In genomic region chr9:93159601-93160418, GRCh38 we compare ENCODE assay signal across 1 cellular context.
TF ChIP-seq lines count a peak whose summit lies in the region.

No MANE protein-coding gene starts in this region.

TF ChIP-seq in HepG2, 621 proteins besides CTCF, POLR2A, EP300 and RAD21 (continued from another document and continues in another):
- TF ChIP-seq AKNA (CRISPR knock-in tag; IDR thresholded peaks at IDR 0.05; ENCODE audit: borderline replicate concordance) (no peak), CCDC6 (CRISPR knock-in tag; IDR thresholded peaks at IDR 0.05) (0 out of 2 replicates have a peak, but pooled peaks have one; percentile 38), HMGXB3 (CRISPR knock-in tag; IDR thresholded peaks at IDR 0.05; ENCODE audit: borderline replicate concordance) (0 out of 2 replicates have a peak, but pooled peaks have one; percentile 38), KDM4B (CRISPR knock-in tag; IDR thresholded peaks at IDR 0.05) (0 out of 2 replicates have a peak, but pooled peaks have one; percentile 66), ZNF737 (CRISPR knock-in tag; IDR thresholded peaks at IDR 0.05; ENCODE audit: borderline replicate concordance) (no peak), SPEN (CRISPR knock-in tag; IDR thresholded peaks at IDR 0.05; ENCODE audit: low read depth) (no peak), ZNF33B (CRISPR knock-in tag; IDR thresholded peaks at IDR 0.05) (0 out of 2 replicates have a peak, but pooled peaks have one; percentile 46), ZNF207 (IDR thresholded peaks at IDR 0.05; ENCODE audit: borderline replicate concordance) (no peak), ZNF660 (CRISPR knock-in tag; IDR thresholded peaks at IDR 0.05; ENCODE audit: borderline replicate concordance, low read depth) (no peak), SOX6 (IDR thresholded peaks at IDR 0.05) (no peak), SOX6 (CRISPR knock-in tag; IDR thresholded peaks at IDR 0.05) (0 out of 2 replicates have a peak, but pooled peaks have one; percentile 26), ZMAT3 (CRISPR knock-in tag; conservative IDR thresholded peaks at IDR 0.05) (no peak), ZNF296 (CRISPR knock-in tag; conservative IDR thresholded peaks at IDR 0.05) (no peak), RFXAP (CRISPR knock-in tag; IDR thresholded peaks at IDR 0.05; ENCODE audit: borderline replicate concordance) (peak; percentile 36; the same call in 1 of the 2 replicates), ZNF12 (CRISPR knock-in tag; IDR thresholded peaks at IDR 0.05) (no peak), ZNF850 (CRISPR knock-in tag; conservative IDR thresholded peaks at IDR 0.05) (no peak), GPBP1L1 (CRISPR knock-in tag; IDR thresholded peaks at IDR 0.05) (no peak), ELK4 (CRISPR knock-in tag; IDR thresholded peaks at IDR 0.05; ENCODE audit: borderline replicate concordance) (no peak), ZNF615 (CRISPR knock-in tag; IDR thresholded peaks at IDR 0.05; ENCODE audit: borderline replicate concordance) (no peak), RARG (CRISPR knock-in tag; IDR thresholded peaks at IDR 0.05; ENCODE audit: low read depth) (no peak), NFKBIZ (CRISPR knock-in tag; IDR thresholded peaks at IDR 0.05) (0 out of 2 replicates have a peak, but pooled peaks have one; percentile 36), SMYD3 (CRISPR knock-in tag; IDR thresholded peaks at IDR 0.05) (0 out of 2 replicates have a peak, but pooled peaks have one; percentile 55), PAWR (CRISPR knock-in tag; IDR thresholded peaks at IDR 0.05; ENCODE audit: borderline replicate concordance) (no peak), SOX5 (CRISPR knock-in tag; IDR thresholded peaks at IDR 0.05; ENCODE audit: borderline replicate concordance) (peak; percentile 62; the same call in 1 of the 2 replicates), TAF15 (IDR thresholded peaks at IDR 0.05; ENCODE audit: low read depth, low read length, poor library complexity, severe bottlenecking) (no peak), ZNF446 (CRISPR knock-in tag; IDR thresholded peaks at IDR 0.05) (no peak), EZH2 (conservative IDR thresholded peaks at IDR 0.05; ENCODE audit: low read depth, low read length) (no peak), PHF8 (CRISPR knock-in tag; IDR thresholded peaks at IDR 0.05) (no peak), HOXA3 (CRISPR knock-in tag; IDR thresholded peaks at IDR 0.05) (peak; percentile 49; the same call in 1 of the 2 replicates), MAFF (IDR thresholded peaks at IDR 0.05; ENCODE audit: low read depth, low read length) (no peak)
- TF ChIP-seq, protein P1, sequence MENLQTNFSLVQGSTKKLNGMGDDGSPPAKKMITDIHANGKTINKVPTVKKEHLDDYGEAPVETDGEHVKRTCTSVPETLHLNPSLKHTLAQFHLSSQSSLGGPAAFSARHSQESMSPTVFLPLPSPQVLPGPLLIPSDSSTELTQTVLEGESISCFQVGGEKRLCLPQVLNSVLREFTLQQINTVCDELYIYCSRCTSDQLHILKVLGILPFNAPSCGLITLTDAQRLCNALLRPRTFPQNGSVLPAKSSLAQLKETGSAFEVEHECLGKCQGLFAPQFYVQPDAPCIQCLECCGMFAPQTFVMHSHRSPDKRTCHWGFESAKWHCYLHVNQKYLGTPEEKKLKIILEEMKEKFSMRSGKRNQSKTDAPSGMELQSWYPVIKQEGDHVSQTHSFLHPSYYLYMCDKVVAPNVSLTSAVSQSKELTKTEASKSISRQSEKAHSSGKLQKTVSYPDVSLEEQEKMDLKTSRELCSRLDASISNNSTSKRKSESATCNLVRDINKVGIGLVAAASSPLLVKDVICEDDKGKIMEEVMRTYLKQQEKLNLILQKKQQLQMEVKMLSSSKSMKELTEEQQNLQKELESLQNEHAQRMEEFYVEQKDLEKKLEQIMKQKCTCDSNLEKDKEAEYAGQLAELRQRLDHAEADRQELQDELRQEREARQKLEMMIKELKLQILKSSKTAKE (CRISPR knock-in tag; IDR thresholded peaks at IDR 0.05; ENCODE audit: borderline replicate concordance): no peak
- TF ChIP-seq, protein P2, sequence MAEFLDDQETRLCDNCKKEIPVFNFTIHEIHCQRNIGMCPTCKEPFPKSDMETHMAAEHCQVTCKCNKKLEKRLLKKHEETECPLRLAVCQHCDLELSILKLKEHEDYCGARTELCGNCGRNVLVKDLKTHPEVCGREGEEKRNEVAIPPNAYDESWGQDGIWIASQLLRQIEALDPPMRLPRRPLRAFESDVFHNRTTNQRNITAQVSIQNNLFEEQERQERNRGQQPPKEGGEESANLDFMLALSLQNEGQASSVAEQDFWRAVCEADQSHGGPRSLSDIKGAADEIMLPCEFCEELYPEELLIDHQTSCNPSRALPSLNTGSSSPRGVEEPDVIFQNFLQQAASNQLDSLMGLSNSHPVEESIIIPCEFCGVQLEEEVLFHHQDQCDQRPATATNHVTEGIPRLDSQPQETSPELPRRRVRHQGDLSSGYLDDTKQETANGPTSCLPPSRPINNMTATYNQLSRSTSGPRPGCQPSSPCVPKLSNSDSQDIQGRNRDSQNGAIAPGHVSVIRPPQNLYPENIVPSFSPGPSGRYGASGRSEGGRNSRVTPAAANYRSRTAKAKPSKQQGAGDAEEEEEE (CRISPR knock-in tag; IDR thresholded peaks at IDR 0.05; ENCODE audit: borderline replicate concordance): no peak
- TF ChIP-seq, protein P3, sequence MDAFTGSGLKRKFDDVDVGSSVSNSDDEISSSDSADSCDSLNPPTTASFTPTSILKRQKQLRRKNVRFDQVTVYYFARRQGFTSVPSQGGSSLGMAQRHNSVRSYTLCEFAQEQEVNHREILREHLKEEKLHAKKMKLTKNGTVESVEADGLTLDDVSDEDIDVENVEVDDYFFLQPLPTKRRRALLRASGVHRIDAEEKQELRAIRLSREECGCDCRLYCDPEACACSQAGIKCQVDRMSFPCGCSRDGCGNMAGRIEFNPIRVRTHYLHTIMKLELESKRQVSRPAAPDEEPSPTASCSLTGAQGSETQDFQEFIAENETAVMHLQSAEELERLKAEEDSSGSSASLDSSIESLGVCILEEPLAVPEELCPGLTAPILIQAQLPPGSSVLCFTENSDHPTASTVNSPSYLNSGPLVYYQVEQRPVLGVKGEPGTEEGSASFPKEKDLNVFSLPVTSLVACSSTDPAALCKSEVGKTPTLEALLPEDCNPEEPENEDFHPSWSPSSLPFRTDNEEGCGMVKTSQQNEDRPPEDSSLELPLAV (CRISPR knock-in tag; conservative IDR thresholded peaks at IDR 0.05; ENCODE audit: low read depth): no peak
- TF ChIP-seq, protein P4, sequence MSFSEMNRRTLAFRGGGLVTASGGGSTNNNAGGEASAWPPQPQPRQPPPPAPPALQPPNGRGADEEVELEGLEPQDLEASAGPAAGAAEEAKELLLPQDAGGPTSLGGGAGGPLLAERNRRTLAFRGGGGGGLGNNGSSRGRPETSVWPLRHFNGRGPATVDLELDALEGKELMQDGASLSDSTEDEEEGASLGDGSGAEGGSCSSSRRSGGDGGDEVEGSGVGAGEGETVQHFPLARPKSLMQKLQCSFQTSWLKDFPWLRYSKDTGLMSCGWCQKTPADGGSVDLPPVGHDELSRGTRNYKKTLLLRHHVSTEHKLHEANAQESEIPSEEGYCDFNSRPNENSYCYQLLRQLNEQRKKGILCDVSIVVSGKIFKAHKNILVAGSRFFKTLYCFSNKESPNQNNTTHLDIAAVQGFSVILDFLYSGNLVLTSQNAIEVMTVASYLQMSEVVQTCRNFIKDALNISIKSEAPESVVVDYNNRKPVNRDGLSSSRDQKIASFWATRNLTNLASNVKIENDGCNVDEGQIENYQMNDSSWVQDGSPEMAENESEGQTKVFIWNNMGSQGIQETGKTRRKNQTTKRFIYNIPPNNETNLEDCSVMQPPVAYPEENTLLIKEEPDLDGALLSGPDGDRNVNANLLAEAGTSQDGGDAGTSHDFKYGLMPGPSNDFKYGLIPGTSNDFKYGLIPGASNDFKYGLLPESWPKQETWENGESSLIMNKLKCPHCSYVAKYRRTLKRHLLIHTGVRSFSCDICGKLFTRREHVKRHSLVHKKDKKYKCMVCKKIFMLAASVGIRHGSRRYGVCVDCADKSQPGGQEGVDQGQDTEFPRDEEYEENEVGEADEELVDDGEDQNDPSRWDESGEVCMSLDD (CRISPR knock-in tag; IDR thresholded peaks at IDR 0.05; ENCODE audit: borderline replicate concordance): no peak
